8 cellular contexts compared by ENCODE assay signal in genomic region chr9:132877818-132878694, GRCh38. TPM values are rescaled to one million over a fixed set of nuclear protein-coding genes. Genes with fewer than 3 reads are reported as not detected.
DNase-seq lines count a peak whose midpoint lies in the region; ATAC-seq and TF ChIP-seq lines count a peak whose summit lies in the region.

TSS of gene AK8 (minus strand) at chr9:132878284. CDS start at chr9:132878255, 29 bp downstream.

- H3K4me3 ChIP-seq in epithelial cell of proximal tubule (ENCODE audit: low read depth, low read length) (peak within 1 kb of the TSS; percentile 94), mononuclear cell (ENCODE audit: low read length) (peak within 1 kb of the TSS; percentile 84)

- H3K4me1 ChIP-seq in mononuclear cell (ENCODE audit: insufficient read depth, low read length): peaks cover 22% of the 10 kb centered on the region

- DNase-seq in SIG-M5 treated with dmso at 0.1 percent for 504 hours (lab: John Stamatoyannopoulos, UW; ENCODE audit: unreplicated experiment): peak; percentile 50
- no peak for DNase-seq in SIG-M5 (lab: John Stamatoyannopoulos, UW)
- DNase-seq in NOMO-1 treated with dmso at 0.1 percent for 144 hours (lab: John Stamatoyannopoulos, UW; ENCODE audit: unreplicated experiment): peak; percentile 54
- peak; percentile 76 for DNase-seq in activated T-cell treated with anti-CD3 and anti-CD28 coated beads for 48 hours (ENCODE audit: low read depth)
- DNase-seq in epithelial cell of proximal tubule (ENCODE audit: low read depth): no peak
- DNase-seq in stimulated activated CD8-positive, alpha-beta memory T cell treated with anti-CD3 and anti-CD28 coated beads, Interleukin-2, amount 100 ng/mL, for 1 hour (ENCODE audit: low read depth in 2 of 2): peak; percentile 58 to 59

- H3K27me3 ChIP-seq in mononuclear cell (ENCODE audit: insufficient read depth, low read length): no peaks in the 10 kb centered on the region

- peak; percentile 66 for ATAC-seq in HG03135 (IDR thresholded peaks at IDR 0.05; ENCODE audit: unreplicated experiment)

- no peak for TF ChIP-seq CTCF in epithelial cell of proximal tubule (conservative IDR thresholded peaks at IDR 0.05; ENCODE audit: low read depth, low read length)

- no peaks in the 10 kb centered on the region for H3K9me3 ChIP-seq in mononuclear cell (ENCODE audit: low read depth, low read length)

RNA-seq across cellular contexts. Expression of gene AK8, which starts in this region (rescaled TPM):
- total RNA-seq in epithelial cell of proximal tubule: 0.14 and 0.46 TPM in 2 replicates
- total RNA-seq in mononuclear cell: 0.63 TPM

Comparison
In these comparisons a context has a peak if more than half of its experiments do, and no peak if none do; other contexts are left out.
1. DNase-seq: peak in SIG-M5 treated with dmso at 0.1 percent for 504 hours (single experiment), NOMO-1 treated with dmso at 0.1 percent for 144 hours (single experiment), activated T-cell treated with anti-CD3 and anti-CD28 coated beads for 48 hours (single experiment) and stimulated activated CD8-positive, alpha-beta memory T cell treated with anti-CD3 and anti-CD28 coated beads, Interleukin-2, amount 100 ng/mL, for 1 hour (2 of 2); none in SIG-M5 (single experiment) and epithelial cell of proximal tubule (single experiment).